In genomic region chr11:84719935-84720577, GRCh38 we compare ENCODE assay signal across 8 cellular contexts.
DNase-seq lines count a peak whose midpoint lies in the region; ATAC-seq and TF ChIP-seq lines count a peak whose summit lies in the region.

No MANE protein-coding gene starts in this region.

- ATAC-seq in GM19328 (IDR thresholded peaks at IDR 0.05; ENCODE audit: unreplicated experiment) (no peak), GM21526 (IDR thresholded peaks at IDR 0.05; ENCODE audit: low FRiP score, unreplicated experiment) (no peak)

- H3K9me3 ChIP-seq in MM.1S (replicated peaks; ENCODE audit: insufficient read depth, low read length), result no peaks in the 10 kb centered on the region
- H3K9me3 ChIP-seq in iPS-18a (ENCODE audit: control insufficient read depth, low read depth, low read length), result no peaks in the 10 kb centered on the region
- H3K9me3 ChIP-seq in skeletal muscle satellite cell (replicated peaks; ENCODE audit: low read length), result no peaks in the 10 kb centered on the region

- DNase-seq in MM.1S (no peak), NCI-H2081 treated with DMSO at 0.1 percent for 48 hours (lab: John Stamatoyannopoulos, UW) (no peak)
- peak; percentile 6 for DNase-seq in activated CD8-positive, alpha-beta memory T cell treated with anti-CD3 and anti-CD28 coated beads, Interleukin-2, amount 50 U/mL, for 4 hours
- DNase-seq in stimulated activated CD4-positive, alpha-beta T cell treated with anti-CD3 and anti-CD28 coated beads, Interleukin-4, amount 100 ng/mL, for 1 hour, result no peak

- H4K20me1 ChIP-seq in MM.1S (ENCODE audit: insufficient read depth, low read length), result no peaks in the 10 kb centered on the region

- peak overlapping the region; percentile 97 for H2AFZ ChIP-seq in MM.1S (ENCODE audit: low read length)

- peak overlapping the region; percentile 95 for H3K4me2 ChIP-seq in MM.1S (ENCODE audit: low read depth, low read length)
- H3K4me2 ChIP-seq in skeletal muscle satellite cell (ENCODE audit: low read length), result peak overlapping the region; percentile 78

- no peaks in the 10 kb centered on the region for H3K79me2 ChIP-seq in MM.1S (ENCODE audit: low read length)

- peak overlapping the region; percentile 64; the same call in 1 of the 2 replicates for H3K9ac ChIP-seq in MM.1S (ENCODE audit: low read length)
- peak overlapping the region; percentile 18 for H3K9ac ChIP-seq in iPS-18a (ENCODE audit: low read length)
- H3K9ac ChIP-seq in skeletal muscle satellite cell (ENCODE audit: low read depth, low read length), result no peak overlapping the region

- H3K27ac ChIP-seq in MM.1S (ENCODE audit: low read length) (peak overlapping the region; percentile 21; the same call in 1 of the 2 replicates), iPS-18a (ENCODE audit: low read length) (no peak overlapping the region)

- peaks cover 13% of the 10 kb centered on the region for H3K4me1 ChIP-seq in MM.1S (ENCODE audit: low read length)
- H3K4me1 ChIP-seq in iPS-18a (ENCODE audit: control insufficient read depth, low read depth, low read length), result peaks cover 25% of the 10 kb centered on the region
- no peaks in the 10 kb centered on the region for H3K4me1 ChIP-seq in skeletal muscle satellite cell (ENCODE audit: control insufficient read depth, insufficient read depth, low read length)

- H3F3A ChIP-seq in MM.1S (ENCODE audit: insufficient read depth, low read length), result peaks cover 12% of the 10 kb centered on the region

- H3K4me3 ChIP-seq in MM.1S (ENCODE audit: low read length) (peak overlapping the region; percentile 83), iPS-18a (ENCODE audit: low read length) (peak overlapping the region; percentile 69), skeletal muscle satellite cell (ENCODE audit: low read length) (peak overlapping the region; percentile 73)

- no peaks in the 10 kb centered on the region for H3K9me2 ChIP-seq in MM.1S (replicated peaks; ENCODE audit: insufficient read depth, low read length)

- H3K27me3 ChIP-seq in MM.1S (replicated peaks; ENCODE audit: insufficient read depth, low read length) (no peaks in the 10 kb centered on the region), iPS-18a (ENCODE audit: control insufficient read depth, insufficient read depth, low read length) (peaks cover 27% of the 10 kb centered on the region), skeletal muscle satellite cell (ENCODE audit: control insufficient read depth, insufficient read depth, low read length) (peaks cover 35% of the 10 kb centered on the region)

- H3K36me3 ChIP-seq in MM.1S (replicated peaks; ENCODE audit: insufficient read depth, low read length) (no peaks in the 10 kb centered on the region), iPS-18a (ENCODE audit: control insufficient read depth, low read depth, low read length) (no peaks in the 10 kb centered on the region), skeletal muscle satellite cell (ENCODE audit: insufficient read depth, low read length) (no peaks in the 10 kb centered on the region)

- TF ChIP-seq CTCF in MM.1S (IDR thresholded peaks at IDR 0.05; ENCODE audit: low read length), result no peak
